In the genomic region with DNA sequence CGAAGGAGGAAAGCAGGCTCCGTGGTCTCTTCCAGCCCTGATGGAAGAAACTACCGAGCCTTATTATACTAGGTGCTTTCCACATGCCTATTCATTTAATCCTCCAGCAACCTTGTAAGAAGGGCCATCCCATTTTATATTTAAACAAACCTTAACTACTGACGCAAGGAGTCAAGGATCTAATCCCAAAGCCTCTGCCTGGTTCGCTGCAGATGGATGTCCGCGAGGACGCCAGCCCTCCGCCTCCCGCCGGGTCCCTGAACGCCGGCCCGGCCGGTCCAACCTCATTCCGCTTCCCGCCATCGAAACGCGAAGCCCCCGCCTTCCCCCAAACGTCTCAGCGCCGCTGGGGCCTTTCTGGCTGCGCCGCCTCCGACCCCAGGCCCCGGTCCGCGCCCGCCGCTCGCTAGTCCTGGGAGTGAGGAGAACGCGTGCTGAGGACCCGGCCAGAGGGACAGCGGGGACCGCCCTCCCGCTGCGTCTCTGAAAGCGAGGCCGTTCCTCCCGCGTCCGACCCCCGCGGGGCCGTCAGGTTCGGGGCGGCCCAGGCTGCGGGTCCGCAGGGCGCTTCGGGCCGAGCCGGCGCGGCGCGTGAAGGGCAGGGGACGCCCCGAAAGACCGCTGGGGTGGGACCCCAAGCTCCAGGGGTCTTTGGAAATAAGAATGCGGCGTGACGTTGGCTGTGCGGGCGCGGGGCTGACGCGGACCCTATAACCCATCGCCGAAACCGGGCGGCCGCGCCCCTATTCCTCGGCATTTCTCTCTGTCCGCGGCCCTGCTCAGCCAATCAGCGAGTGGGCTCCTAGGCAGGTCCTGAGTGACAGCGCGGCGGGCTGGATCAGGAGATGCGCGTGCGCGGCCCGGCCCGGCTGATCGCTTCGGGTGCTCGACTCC, we compare ENCODE assay signal across 8 cellular contexts. TPM values are rescaled to one million over a fixed set of nuclear protein-coding genes. Genes with fewer than 3 reads are reported as not detected.
DNase-seq lines count a peak whose midpoint lies in the region; ATAC-seq and TF ChIP-seq lines count a peak whose summit lies in the region.

No MANE protein-coding gene starts in this region.

- H4K91ac ChIP-seq in trophoblast cell (ENCODE audit: low read depth, low read length) = peak overlapping the region; percentile 10

- TF ChIP-seq CTCF in GM10266 (IDR thresholded peaks at IDR 0.05; ENCODE audit: control insufficient read depth, insufficient read depth, low read depth, missing control alignments) (no peak), tibial artery (IDR thresholded peaks at IDR 0.05) (no peak)

- intact Hi-C loops in cardiac septum (cut with DNase I) (loop anchor here (5.0 kb wide), 1 partner anchor 36 kb away; a partner anchor contains a TSS), tibial artery (cut with DNase I; ENCODE audit: low total_unique reads) (loop anchor here (5.0 kb wide), 1 partner anchor 36 kb away; a partner anchor contains a TSS)

- no peaks in the 10 kb centered on the region for H3K36me3 ChIP-seq in adipocyte (ENCODE audit: control insufficient read depth, insufficient read depth, low read length, severe bottlenecking)
- H3K36me3 ChIP-seq in trophoblast cell (ENCODE audit: control insufficient read depth in 1 of 2, insufficient read depth in 2 of 2, low read length in 2 of 2) = no peaks in the 10 kb centered on the region
- H3K36me3 ChIP-seq in tibial artery = no peaks in the 10 kb centered on the region

- ATAC-seq in HG02763 (IDR thresholded peaks at IDR 0.05; ENCODE audit: unreplicated experiment) = peak; percentile 94

- H3K4me2 ChIP-seq in trophoblast cell (ENCODE audit: low read length) = peak overlapping the region; percentile 100

- H4K12ac ChIP-seq in trophoblast cell (ENCODE audit: low read depth, low read length) = no peak overlapping the region

- peak overlapping the region; percentile 6 for H3K14ac ChIP-seq in trophoblast cell (ENCODE audit: low read length)

- peaks cover 3% of the 10 kb centered on the region for H3K79me1 ChIP-seq in trophoblast cell (ENCODE audit: low read length)

- H3K18ac ChIP-seq in trophoblast cell (ENCODE audit: low read length) = peak overlapping the region; percentile 34

- H2BK120ac ChIP-seq in trophoblast cell (ENCODE audit: insufficient read depth, low read length, poor library complexity) = peak overlapping the region; percentile 28

- H3K27me3 ChIP-seq in adipocyte (replicated peaks; ENCODE audit: control insufficient read depth, insufficient read depth, low read length) = no peaks in the 10 kb centered on the region
- H3K27me3 ChIP-seq in trophoblast cell (ENCODE audit: insufficient read depth, low read length) = no peaks in the 10 kb centered on the region
- no peaks in the 10 kb centered on the region for H3K27me3 ChIP-seq in tibial artery

- no peak overlapping the region for H3K4ac ChIP-seq in trophoblast cell (ENCODE audit: low read depth, low read length)

- H2AFZ ChIP-seq in trophoblast cell (ENCODE audit: insufficient read depth, low read length, poor library complexity) = peak overlapping the region; percentile 81

- H3K27ac ChIP-seq in trophoblast cell (ENCODE audit: low read depth, low read length) (peak overlapping the region; percentile 5), tibial artery (peak overlapping the region; percentile 83 to 89)

- H4K8ac ChIP-seq in trophoblast cell (ENCODE audit: low read depth, low read length) = peak overlapping the region; percentile 57

- WGBS in trophoblast cell (ENCODE audit: extremely low coverage, insufficient coverage, insufficient read length) = no CpG with 5 or more reads among the region's 93 CpGs

- no peaks in the 10 kb centered on the region for H3K9me3 ChIP-seq in adipocyte (ENCODE audit: control insufficient read depth, low read length)
- H3K9me3 ChIP-seq in trophoblast cell (ENCODE audit: insufficient read depth, low read depth, low read length) = no peaks in the 10 kb centered on the region
- H3K9me3 ChIP-seq in tibial artery = no peaks in the 10 kb centered on the region

- H3K4me3 ChIP-seq in adipocyte (ENCODE audit: low read length) (peak overlapping the region; percentile 87), trophoblast cell (ENCODE audit: low read depth, low read length) (peak overlapping the region; percentile 77), tibial artery (peak overlapping the region; percentile 82)

- H3K4me1 ChIP-seq in adipocyte (ENCODE audit: control insufficient read depth, insufficient read depth, low read length) = peaks cover 9% of the 10 kb centered on the region
- peaks cover 7 to 9% of the 10 kb centered on the region in 2 experiments for H3K4me1 ChIP-seq in trophoblast cell (ENCODE audit: control insufficient read depth in 1 of 2, insufficient read depth in 2 of 2, low read length in 2 of 2)
- H3K4me1 ChIP-seq in tibial artery = peaks cover 0 to 15% (median 12%) of the 10 kb centered on the region in 4 donors

- H2BK12ac ChIP-seq in trophoblast cell (ENCODE audit: low read length) = no peak overlapping the region

- DNase-seq in GM10266 (ENCODE audit: extremely low spot score) (peak; percentile 100), NCI-H1417 (lab: John Stamatoyannopoulos, UW) (peak; percentile 95 to 98 (median 98)), SW480 (ENCODE audit: low spot score) (peak; percentile 94), adipocyte (ENCODE audit: low read depth) (peak; percentile 98), cardiac septum (ENCODE audit: low spot score) (peak; percentile 98), trophoblast cell (peak; percentile 95 to 96), tibial artery (peak; percentile 95 to 96)

- H3K9ac ChIP-seq in adipocyte (ENCODE audit: low read length) = peak overlapping the region; percentile 80
- peak overlapping the region; percentile 68 for H3K9ac ChIP-seq in trophoblast cell (ENCODE audit: low read length)

- H3K23ac ChIP-seq in trophoblast cell (ENCODE audit: low read length) = no peak overlapping the region

- H2AK5ac ChIP-seq in trophoblast cell (ENCODE audit: low read length) = no peak overlapping the region

- no peak overlapping the region for H2BK5ac ChIP-seq in trophoblast cell (ENCODE audit: low read depth, low read length, poor library complexity)

- no peaks in the 10 kb centered on the region for H3K79me2 ChIP-seq in trophoblast cell (ENCODE audit: control insufficient read depth, insufficient read depth, low read length, poor library complexity)

RNA-seq across cellular contexts. Expression of a gene that starts 0.4 kb away (rescaled TPM):
- total RNA-seq in cardiac septum = 80.2 TPM
- polyA plus RNA-seq in trophoblast cell (2013) = 9.3 and 9.5 TPM in 2 replicates

RNA-seq across cellular contexts. Expression of a gene that starts 35.1 kb away (rescaled TPM):
- 12.8 TPM for total RNA-seq in cardiac septum
- 3.1 and 3.3 TPM in 2 replicates for polyA plus RNA-seq in trophoblast cell (2013)

Comparison
In these comparisons a context has a peak if more than half of its experiments do, and no peak if none do; other contexts are left out.
1. Peak in every context shown above with its lines: DNase-seq, ATAC-seq, H3K4me3 ChIP-seq and H3K27ac ChIP-seq.